ENCODE assay signal across 23 cellular contexts in genomic region chr12:18850752-18851151, GRCh38.
A peak's percentile ranks its signal among the peaks of the same experiment; 100 is the strongest.
DNase-seq lines count a peak whose midpoint lies in the region; ATAC-seq, FAIRE-seq and TF ChIP-seq lines count a peak whose summit lies in the region.
"Had no signal": no experiment of that assay in that cellular context is flagged by ENCODE, and none has a peak within 500 bp of the region (broad histone marks: within the 10 kb centered on the region; RNA-seq: fewer than 3 reads in every experiment).

No MANE protein-coding gene starts in this region.

- no peak for TF ChIP-seq RAD21 in A549 (conservative IDR thresholded peaks at IDR 0.05 in 1 of 2, IDR thresholded peaks at IDR 0.05 in 1 of 2)

- CTCF ChIA-PET in A549 (lab: Yijun Ruan, JAX): no interaction called here

- H3K4me1 ChIP-seq in A549: no peaks in the 10 kb centered on the region; the same call in 2 of the 3 replicates
- H3K4me1 ChIP-seq in spleen: no peaks in the 10 kb centered on the region
- H3K4me1 ChIP-seq in gastrocnemius medialis: no peaks in the 10 kb centered on the region
- H3K4me1 ChIP-seq: BE2C, BLaER1 had no signal

- H3K36me3 ChIP-seq in spleen: no peaks in the 10 kb centered on the region
- no peaks in the 10 kb centered on the region for H3K36me3 ChIP-seq in gastrocnemius medialis
- H3K36me3 ChIP-seq: BE2C, BLaER1 had no signal

- WGBS in A549 (ENCODE audit: missing lambda C conversion rate): 91% methylated on average over 1 of the region's 1 CpG
- 32 to 98% (median 95%) methylated on average over 1 of the region's 1 CpG for WGBS in spleen, 5 donors

- TF ChIP-seq EP300 in A549 (IDR thresholded peaks at IDR 0.05): no peak

- DNase-seq in A549 (ENCODE audit: low read depth in 1 of 2, low spot score in 1 of 2) (no peak), DMS79 treated with DMSO at 0.1 percent for 48 hours (lab: John Stamatoyannopoulos, UW) (peak; percentile 81), spleen (no peak), gastrocnemius medialis (no peak)
- DNase-seq: 8988T; ACHN; BE2C; C1 segment of cervical spinal cord; CD4-positive, alpha-beta memory T cell; CD4-positive, CD25-positive, alpha-beta regulatory T cell; CD8-positive, alpha-beta memory T cell; COR-L47; DMS 273 treated with DMSO at 0.1 percent for 48 hours; DMS153; DMS53; DND-41; EL had no signal

- no peaks in the 10 kb centered on the region for H3K9me3 ChIP-seq in A549
- no peaks in the 10 kb centered on the region for H3K9me3 ChIP-seq in spleen
- no peaks in the 10 kb centered on the region for H3K9me3 ChIP-seq in gastrocnemius medialis
- H3K9me3 ChIP-seq: BE2C, BLaER1 had no signal

- no peak for TF ChIP-seq CTCF in A549 (IDR thresholded peaks at IDR 0.05)
- TF ChIP-seq CTCF in spleen (IDR thresholded peaks at IDR 0.05 in 8 of 11, conservative IDR thresholded peaks at IDR 0.05 in 3 of 11): no peak
- TF ChIP-seq CTCF in gastrocnemius medialis (IDR thresholded peaks at IDR 0.05 in 4 of 5, conservative IDR thresholded peaks at IDR 0.05 in 1 of 5): no peak

- no peak for TF ChIP-seq POLR2A in A549 (IDR thresholded peaks at IDR 0.05; ENCODE audit: low read length)
- TF ChIP-seq POLR2A in spleen (IDR thresholded peaks at IDR 0.05): no peak
- no peak for TF ChIP-seq POLR2A in gastrocnemius medialis (IDR thresholded peaks at IDR 0.05)

- intact Hi-C loops in spleen (cut with DNase I; ENCODE audit: low total_unique reads) (no loop called here), gastrocnemius medialis (cut with DNase I; ENCODE audit: low total_unique reads) (no loop called here)

- H3K27me3 ChIP-seq in spleen (replicated peaks in 1 of 7): no peaks in the 10 kb centered on the region
- no peaks in the 10 kb centered on the region for H3K27me3 ChIP-seq in gastrocnemius medialis
- H3K27me3 ChIP-seq: BE2C, BLaER1 had no signal

- in situ Hi-C loops in gastrocnemius medialis (cut with MboI; ENCODE audit: low sequenced_read_pairs in 4 of 4): loop anchor here in 2 of 4 donors (25.0 kb wide), 1 partner anchor 337 kb away; no protein-coding TSS in a partner anchor

- ATAC-seq in A549 (no peak), gastrocnemius medialis (no peak), HG03460 (IDR thresholded peaks at IDR 0.05; ENCODE audit: unreplicated experiment) (no peak)
- ATAC-seq: GM12878 had no signal

- FAIRE-seq in A204.1 (lab: Jason Lieb, UNC): peak; percentile 34
- peak; percentile 39 for FAIRE-seq in A549 (lab: Jason Lieb, UNC)
- FAIRE-seq: GM12878, GM12892, GM18507 had no signal

- POLR2A ChIA-PET in A549 (lab: Yijun Ruan, JAX): no interaction called here

- H3K4me2 ChIP-seq in A549: no peak overlapping the region
- H3K4me2 ChIP-seq: BLaER1 had no signal

- no peak overlapping the region for H3K4me3 ChIP-seq in A549
- no peak overlapping the region for H3K4me3 ChIP-seq in spleen
- no peak overlapping the region for H3K4me3 ChIP-seq in gastrocnemius medialis
- H3K4me3 ChIP-seq: BLaER1, GM12878 had no signal

- H3K27ac ChIP-seq in A549 (no peak overlapping the region), spleen (no peak overlapping the region), gastrocnemius medialis (no peak overlapping the region)
- H3K27ac ChIP-seq: BLaER1 had no signal

TF ChIP-seq in A549, 52 proteins besides CTCF, POLR2A, EP300 and RAD21:
- no peak for TF ChIP-seq CBX8 (IDR thresholded peaks at IDR 0.05)
